ENCODE assay signal across 2 cellular contexts in genomic region chr2:98414246-98414645, GRCh38.
TF ChIP-seq lines count a peak whose summit lies in the region.

No MANE protein-coding gene starts in this region.

TF ChIP-seq in HCT116, 20 proteins besides CTCF, POLR2A, EP300 and RAD21:
- TF ChIP-seq TCF7L2 (IDR thresholded peaks at IDR 0.05; ENCODE audit: borderline replicate concordance, extremely low read depth, insufficient read depth, insufficient read length): peak; percentile 32

TF ChIP-seq in K562, 482 proteins besides CTCF, POLR2A, EP300 and RAD21:
- TF ChIP-seq CBX5 (IDR thresholded peaks at IDR 0.05; ENCODE audit: borderline replicate concordance, low read depth) (peak; percentile 61; the same call in 1 of the 2 replicates), TRIM28 (IDR thresholded peaks at IDR 0.05) (peak; percentile 51; the same call in 1 of the 2 replicates)
